In the genomic region with DNA sequence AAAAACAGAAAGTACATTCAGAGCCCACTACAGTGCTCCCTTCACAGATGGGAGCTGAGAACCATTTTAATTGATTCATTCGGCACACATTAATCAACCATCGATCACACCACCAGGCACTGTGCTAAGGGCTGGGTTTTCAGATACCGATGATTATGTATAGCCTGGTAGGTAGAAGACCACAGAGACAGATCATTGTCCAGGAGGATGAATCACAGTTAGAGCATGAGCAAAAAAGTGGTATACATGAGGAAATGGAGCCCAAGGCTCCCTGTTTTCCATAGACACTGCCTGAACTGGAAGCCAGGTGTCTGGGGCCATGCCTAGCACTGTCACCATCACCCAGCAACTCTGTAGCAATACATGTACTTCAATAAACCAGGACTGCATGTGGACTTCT, we compare ENCODE assay signal across 1 cellular context.
TF ChIP-seq lines count a peak whose summit lies in the region.

No MANE protein-coding gene starts in this region.

TF ChIP-seq in K562, 482 proteins besides CTCF, POLR2A, EP300 and RAD21:
- no peak for TF ChIP-seq ZNF311 (CRISPR knock-in tag; IDR thresholded peaks at IDR 0.05)
- no peak for TF ChIP-seq SETDB1 (IDR thresholded peaks at IDR 0.05; ENCODE audit: low read length)
- no peak for TF ChIP-seq ELF2 (CRISPR knock-in tag; IDR thresholded peaks at IDR 0.05)
